2 cellular contexts compared by ENCODE assay signal in the genomic region with DNA sequence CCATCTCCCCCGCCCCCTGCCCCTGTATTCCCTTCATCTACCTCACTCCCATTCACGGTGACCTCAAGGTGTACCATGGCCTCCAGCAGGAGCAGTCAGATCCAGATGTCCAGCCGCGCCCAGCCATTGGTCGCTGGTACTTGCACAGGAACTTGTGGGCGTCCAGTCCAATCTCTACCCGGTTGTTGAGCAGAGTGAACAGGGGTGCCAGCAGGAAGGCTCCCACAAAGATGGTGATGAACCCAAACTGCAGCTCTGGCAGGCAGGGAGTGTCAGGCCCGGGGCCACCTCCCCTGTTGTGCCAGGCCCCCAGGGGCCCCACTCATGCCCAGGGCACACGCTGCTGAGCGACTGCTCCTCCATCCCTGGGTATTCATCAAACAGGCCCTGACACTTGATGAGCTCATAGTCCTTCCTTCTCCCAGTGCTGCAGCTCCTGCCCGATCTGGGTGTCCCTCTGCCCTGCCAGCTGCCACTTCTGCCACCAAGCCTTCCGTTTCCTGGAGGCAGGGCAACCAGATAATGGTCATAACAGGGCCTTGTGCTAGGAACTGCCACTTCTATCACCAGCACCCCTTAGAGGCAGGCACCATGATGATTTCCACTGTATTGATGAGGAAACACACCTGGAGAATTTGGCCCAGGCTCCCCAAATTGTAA.
TF ChIP-seq lines count a peak whose summit lies in the region.

No MANE protein-coding gene starts in this region.

TF ChIP-seq in IMR-90, 13 proteins besides CTCF, POLR2A, EP300 and RAD21:
- TF ChIP-seq, protein P1, sequence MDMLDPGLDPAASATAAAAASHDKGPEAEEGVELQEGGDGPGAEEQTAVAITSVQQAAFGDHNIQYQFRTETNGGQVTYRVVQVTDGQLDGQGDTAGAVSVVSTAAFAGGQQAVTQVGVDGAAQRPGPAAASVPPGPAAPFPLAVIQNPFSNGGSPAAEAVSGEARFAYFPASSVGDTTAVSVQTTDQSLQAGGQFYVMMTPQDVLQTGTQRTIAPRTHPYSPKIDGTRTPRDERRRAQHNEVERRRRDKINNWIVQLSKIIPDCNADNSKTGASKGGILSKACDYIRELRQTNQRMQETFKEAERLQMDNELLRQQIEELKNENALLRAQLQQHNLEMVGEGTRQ (IDR thresholded peaks at IDR 0.05; ENCODE audit: low read depth, low read length), result no peak
- TF ChIP-seq BHLHE40 (IDR thresholded peaks at IDR 0.05; ENCODE audit: low read depth, low read length) (no peak), RFX5 (IDR thresholded peaks at IDR 0.05; ENCODE audit: low read depth, low read length) (no peak), MXI1 (IDR thresholded peaks at IDR 0.05; ENCODE audit: borderline replicate concordance, low read depth, low read length) (no peak), FOS (IDR thresholded peaks at IDR 0.05; ENCODE audit: low read depth, low read length) (no peak), CEBPB (IDR thresholded peaks at IDR 0.05; ENCODE audit: low read depth, low read length) (no peak), MAFK (IDR thresholded peaks at IDR 0.05; ENCODE audit: low read depth, low read length) (no peak), NFE2L2 (IDR thresholded peaks at IDR 0.05; ENCODE audit: low read depth, low read length) (no peak), CHD1 (IDR thresholded peaks at IDR 0.05; ENCODE audit: low read depth, low read length) (no peak), SMC3 (IDR thresholded peaks at IDR 0.05; ENCODE audit: low read depth, low read length) (no peak), RCOR1 (IDR thresholded peaks at IDR 0.05; ENCODE audit: insufficient replicate concordance, low read length) (no peak), MAZ (IDR thresholded peaks at IDR 0.05; ENCODE audit: borderline replicate concordance, low read depth, low read length) (no peak)
- TF ChIP-seq, protein P2, sequence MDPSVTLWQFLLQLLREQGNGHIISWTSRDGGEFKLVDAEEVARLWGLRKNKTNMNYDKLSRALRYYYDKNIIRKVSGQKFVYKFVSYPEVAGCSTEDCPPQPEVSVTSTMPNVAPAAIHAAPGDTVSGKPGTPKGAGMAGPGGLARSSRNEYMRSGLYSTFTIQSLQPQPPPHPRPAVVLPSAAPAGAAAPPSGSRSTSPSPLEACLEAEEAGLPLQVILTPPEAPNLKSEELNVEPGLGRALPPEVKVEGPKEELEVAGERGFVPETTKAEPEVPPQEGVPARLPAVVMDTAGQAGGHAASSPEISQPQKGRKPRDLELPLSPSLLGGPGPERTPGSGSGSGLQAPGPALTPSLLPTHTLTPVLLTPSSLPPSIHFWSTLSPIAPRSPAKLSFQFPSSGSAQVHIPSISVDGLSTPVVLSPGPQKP (IDR thresholded peaks at IDR 0.05; ENCODE audit: borderline replicate concordance, low read depth, low read length), result no peak

TF ChIP-seq in endothelial cell of umbilical vein, 7 proteins besides CTCF, POLR2A, EP300 and RAD21:
- TF ChIP-seq MYC (IDR thresholded peaks at IDR 0.05; ENCODE audit: low read depth, low read length) (no peak), JUN (IDR thresholded peaks at IDR 0.05; ENCODE audit: borderline replicate concordance, insufficient read depth, insufficient read length, low read depth) (no peak)
